In genomic region chr4:172900880-172901279, GRCh38 we compare ENCODE assay signal across 25 cellular contexts.
DNase-seq lines count a peak whose midpoint lies in the region; ATAC-seq, FAIRE-seq and TF ChIP-seq lines count a peak whose summit lies in the region.
"Had no signal": no experiment of that assay in that cellular context is flagged by ENCODE, and none has a peak within 500 bp of the region (broad histone marks: within the 10 kb centered on the region; RNA-seq: fewer than 3 reads in every experiment).

No MANE protein-coding gene starts in this region.

- FAIRE-seq in bronchial epithelial cell (lab: Jason Lieb, UNC), result no peak
- FAIRE-seq: G401.6, GM18507, H1 had no signal

- H3K4me3 Mint-ChIP-seq in neural crest cell, result no peak overlapping the region
- H3K4me3 Mint-ChIP-seq in effector memory CD8-positive, alpha-beta T cell, result no peak overlapping the region
- H3K4me3 Mint-ChIP-seq: CD8-positive, alpha-beta T cell had no signal

- H3K4me3 ChIP-seq in bronchial epithelial cell (ENCODE audit: low read depth, low read length), result no peak overlapping the region

- TF ChIP-seq CTCF in bronchial epithelial cell (IDR thresholded peaks at IDR 0.05; ENCODE audit: insufficient read depth, low read length, severe bottlenecking), result no peak
- TF ChIP-seq CTCF in neural crest cell (conservative IDR thresholded peaks at IDR 0.05), result no peak

- H3K36me3 ChIP-seq in bronchial epithelial cell (ENCODE audit: control insufficient read depth, insufficient read depth, low read length), result no peaks in the 10 kb centered on the region

- no peaks in the 10 kb centered on the region for H3K27me3 ChIP-seq in bronchial epithelial cell (ENCODE audit: control insufficient read depth, insufficient read depth, low read length)

- peaks cover 17% of the 10 kb centered on the region for H3K9me3 Mint-ChIP-seq in neural crest cell
- H3K9me3 Mint-ChIP-seq in effector memory CD8-positive, alpha-beta T cell, result peaks cover 0 to 2% of the 10 kb centered on the region in 2 donors

- H3K4me1 Mint-ChIP-seq in neural crest cell, result peaks cover 31% of the 10 kb centered on the region
- H3K4me1 Mint-ChIP-seq in effector memory CD8-positive, alpha-beta T cell (ENCODE audit: low read depth in 2 of 2), result no peaks in the 10 kb centered on the region

- DNase-seq in NCI-H748 (lab: John Stamatoyannopoulos, UW; ENCODE audit: unreplicated experiment) (peak; percentile 32), NCI-H748 treated with DMSO at 0.1 percent for 48 hours (lab: John Stamatoyannopoulos, UW) (no peak), bronchial epithelial cell (ENCODE audit: low read depth) (peak; percentile 4), neural crest cell (ENCODE audit: low read depth, low spot score) (no peak)
- DNase-seq in effector memory CD8-positive, alpha-beta T cell, result no peak
- DNase-seq: 8988T; AML-193; C1 segment of cervical spinal cord; Calu3; CD8-positive, alpha-beta T cell; DMS153; IMR-90; MV-4-11; NCI-H1105 treated with DMSO at 0.1 percent for 48 hours; NCI-H1694 treated with DMSO at 0.1 percent for 48 hours; NCI-H2081 treated with DMSO at 0.1 percent for 48 hours; NCI-H446 treated with DMSO at 0.1 percent for 48 hours; NCI-H526 treated with DMSO at 0.1 percent for 48 hours had no signal

- ATAC-seq in GM21786 (IDR thresholded peaks at IDR 0.05; ENCODE audit: unreplicated experiment) (no peak), GM18909 (IDR thresholded peaks at IDR 0.05; ENCODE audit: poor library complexity, unreplicated experiment) (no peak)
- no peak for ATAC-seq in effector memory CD8-positive, alpha-beta T cell (replicated peaks)
- ATAC-seq: CD8-positive, alpha-beta T cell; HCT116; Right ventricle myocardium inferior had no signal

- peaks cover 6% of the 10 kb centered on the region for H3K36me3 Mint-ChIP-seq in neural crest cell (ENCODE audit: low read depth)
- no peaks in the 10 kb centered on the region for H3K36me3 Mint-ChIP-seq in effector memory CD8-positive, alpha-beta T cell (ENCODE audit: insufficient read depth)
- H3K36me3 Mint-ChIP-seq: CD8-positive, alpha-beta T cell had no signal

- H3K27me3 Mint-ChIP-seq in neural crest cell (ENCODE audit: low read depth), result no peaks in the 10 kb centered on the region
- no peaks in the 10 kb centered on the region for H3K27me3 Mint-ChIP-seq in effector memory CD8-positive, alpha-beta T cell

- H3K27ac Mint-ChIP-seq in neural crest cell (ENCODE audit: unreplicated experiment), result peak overlapping the region; percentile 74
- no peak overlapping the region for H3K27ac Mint-ChIP-seq in effector memory CD8-positive, alpha-beta T cell
- H3K27ac Mint-ChIP-seq: CD8-positive, alpha-beta T cell had no signal

Comparison
In these comparisons a context has a peak if more than half of its experiments do, and no peak if none do; other contexts are left out.
1. DNase-seq: peak in NCI-H748 (single experiment) and bronchial epithelial cell (single experiment); none in NCI-H748 treated with DMSO at 0.1 percent for 48 hours (single experiment), neural crest cell (single experiment) and effector memory CD8-positive, alpha-beta T cell (0 of 3).